ENCODE assay signal across 26 cellular contexts in genomic region chr1:110113551-110113950, GRCh38. TPM values are rescaled to one million over a fixed set of nuclear protein-coding genes. Genes with fewer than 3 reads are reported as not detected.
DNase-seq lines count a peak whose midpoint lies in the region; ATAC-seq, FAIRE-seq and TF ChIP-seq lines count a peak whose summit lies in the region.
"Had no signal": no experiment of that assay in that cellular context is flagged by ENCODE, and none has a peak within 500 bp of the region (broad histone marks: within the 10 kb centered on the region; RNA-seq: fewer than 3 reads in every experiment).

No MANE protein-coding gene starts in this region.

- no peaks in the 10 kb centered on the region for H3F3A ChIP-seq in MM.1S (ENCODE audit: insufficient read depth, low read length)

- no peak overlapping the region for H2BK120ac ChIP-seq in IMR-90 (ENCODE audit: low read depth, low read length)
- no peak overlapping the region for H2BK120ac ChIP-seq in H1 (replicated peaks; ENCODE audit: low read depth, low read length)

- TF ChIP-seq RAD21 in IMR-90 (IDR thresholded peaks at IDR 0.05; ENCODE audit: low read length) (no peak), H1 (IDR thresholded peaks at IDR 0.05 in 1 of 2, conservative IDR thresholded peaks at IDR 0.05 in 1 of 2; ENCODE audit: low read depth in 2 of 2, low read length in 2 of 2) (no peak)

- H4K20me1 ChIP-seq in mammary epithelial cell (ENCODE audit: insufficient read depth, low read length) (no peaks in the 10 kb centered on the region), IMR-90 (ENCODE audit: insufficient read depth, low read length) (no peaks in the 10 kb centered on the region), H1 (replicated peaks in 1 of 2; ENCODE audit: control insufficient read depth in 1 of 2, insufficient read depth in 2 of 2, low read length in 2 of 2) (no peaks in the 10 kb centered on the region), MM.1S (ENCODE audit: insufficient read depth, low read length) (no peaks in the 10 kb centered on the region)
- H4K20me1 ChIP-seq: BLaER1 treated with 17β-estradiol and CSF1 and Interleukin-3, amounts not matched to agents 10 nM and 100 nM had no signal

- no peak overlapping the region for H4K91ac ChIP-seq in IMR-90 (ENCODE audit: insufficient read depth, low read depth, low read length)
- H4K91ac ChIP-seq in H1 (replicated peaks; ENCODE audit: insufficient read length, low read length), result no peak overlapping the region

- no peak overlapping the region for H2BK12ac ChIP-seq in H1 (ENCODE audit: low read depth, low read length)

- H3K36me3 Mint-ChIP-seq in stimulated activated effector memory CD8-positive, alpha-beta T cell treated with anti-CD3 and anti-CD28 coated beads, Interleukin-12 subunit alpha, Interleukin-12 subunit beta, amount 100 ng/mL, for 72 hours, result no peaks in the 10 kb centered on the region
- peaks cover 10% of the 10 kb centered on the region for H3K36me3 Mint-ChIP-seq in mesothelial cell of epicardium
- H3K36me3 Mint-ChIP-seq: IgD-negative memory B cell had no signal

- H2AK9ac ChIP-seq in IMR-90 (replicated peaks; ENCODE audit: low read depth, low read length, poor library complexity), result peak overlapping the region; percentile 65

- H3K4me2 ChIP-seq in mammary epithelial cell (ENCODE audit: insufficient read depth, low read depth, low read length) (no peak overlapping the region), IMR-90 (ENCODE audit: low read depth, low read length) (no peak overlapping the region), H1 (ENCODE audit: insufficient read depth in 1 of 2, low read depth in 2 of 2, low read length in 2 of 2) (no peak overlapping the region), MM.1S (ENCODE audit: low read depth, low read length) (no peak overlapping the region)
- H3K4me2 ChIP-seq: A549; BLaER1 treated with 17β-estradiol and CSF1 and Interleukin-3, amounts not matched to agents 10 nM and 100 nM; KMS-11 had no signal

- H4K5ac ChIP-seq in IMR-90 (ENCODE audit: low read depth, low read length), result no peak overlapping the region
- H4K5ac ChIP-seq in H1 (ENCODE audit: insufficient read length, low read depth, low read length), result no peak overlapping the region

- 41% methylated on average over 5 of the region's 5 CpGs for WGBS in mammary epithelial cell (ENCODE audit: low coverage, missing lambda C conversion rate)
- no CpG with 5 or more reads among the region's 5 CpGs for WGBS in IMR-90 (ENCODE audit: extremely low coverage in 2 of 2, insufficient read length in 1 of 2), 2 experiments
- WGBS in H1 (ENCODE audit: extremely low coverage in 1 of 2, insufficient coverage in 1 of 2, insufficient read length in 1 of 2, insufficient replicate concordance in 2 of 2, low coverage in 1 of 2, low lambda C conversion rate in 2 of 2, missing lambda C conversion rate in 1 of 2), 2 experiments, result 76% methylated on average over 5 of the region's 5 CpGs; no CpG with 5 or more reads in 1 of the 2 experiments

- peaks cover 10% of the 10 kb centered on the region for H3K27me3 ChIP-seq in mammary epithelial cell (ENCODE audit: insufficient read depth, low read length)
- H3K27me3 ChIP-seq in breast epithelium, result no peaks in the 10 kb centered on the region
- peaks cover 71% of the 10 kb centered on the region for H3K27me3 ChIP-seq in IMR-90 (ENCODE audit: control insufficient read depth, insufficient read depth, low read length)
- no peaks in the 10 kb centered on the region; a peak in 1 of 7 replicates for H3K27me3 ChIP-seq in H1 (replicated peaks in 1 of 4; ENCODE audit: control insufficient read depth in 3 of 4, extremely low read depth in 1 of 4, insufficient read depth in 3 of 4, low read length in 3 of 4)
- H3K27me3 ChIP-seq in MM.1S (replicated peaks; ENCODE audit: insufficient read depth, low read length), result no peaks in the 10 kb centered on the region

- H3K9me3 ChIP-seq in mammary epithelial cell (replicated peaks; ENCODE audit: insufficient read depth, low read length) (no peaks in the 10 kb centered on the region), breast epithelium (no peaks in the 10 kb centered on the region), IMR-90 (ENCODE audit: control insufficient read depth, insufficient read depth, low read length) (no peaks in the 10 kb centered on the region), H1 (ENCODE audit: insufficient read depth in 2 of 2, low read depth in 1 of 2, low read length in 1 of 2) (no peaks in the 10 kb centered on the region), MM.1S (replicated peaks; ENCODE audit: insufficient read depth, low read length) (no peaks in the 10 kb centered on the region)
- H3K9me3 ChIP-seq: A549; BLaER1 treated with 17β-estradiol and CSF1 and Interleukin-3, amounts not matched to agents 10 nM and 100 nM; SJCRH30 had no signal

- H3K79me1 ChIP-seq in IMR-90 (ENCODE audit: low read depth in 1 of 2, low read length in 2 of 2), result no peaks in the 10 kb centered on the region
- H3K79me1 ChIP-seq in H1 (ENCODE audit: low read depth, low read length), result no peaks in the 10 kb centered on the region

- H3K36me3 ChIP-seq in mammary epithelial cell (ENCODE audit: insufficient read depth, low read length) (no peaks in the 10 kb centered on the region), breast epithelium (no peaks in the 10 kb centered on the region), IMR-90 (ENCODE audit: control insufficient read depth, insufficient read depth, low read length) (no peaks in the 10 kb centered on the region), H1 (ENCODE audit: control insufficient read depth in 2 of 4, insufficient read depth in 4 of 4, low read length in 3 of 4) (no peaks in the 10 kb centered on the region), MM.1S (replicated peaks; ENCODE audit: insufficient read depth, low read length) (no peaks in the 10 kb centered on the region)
- H3K36me3 ChIP-seq: BLaER1 treated with 17β-estradiol and CSF1 and Interleukin-3, amounts not matched to agents 10 nM and 100 nM; SJCRH30 had no signal

- peak overlapping the region; percentile 56 for H3K27ac Mint-ChIP-seq in stimulated activated effector memory CD8-positive, alpha-beta T cell treated with anti-CD3 and anti-CD28 coated beads, Interleukin-12 subunit alpha, Interleukin-12 subunit beta, amount 100 ng/mL, for 72 hours
- H3K27ac Mint-ChIP-seq in mesothelial cell of epicardium, result no peak overlapping the region
- H3K27ac Mint-ChIP-seq: CD4-positive, alpha-beta T cell; HFFc6; IgD-negative memory B cell had no signal

- no peak overlapping the region for H2AK5ac ChIP-seq in IMR-90 (ENCODE audit: low read depth, low read length)
- H2AK5ac ChIP-seq in H1 (ENCODE audit: low read depth, low read length), result 0 out of 2 replicates have a peak overlapping the region, but pooled peaks have one; percentile 39

- H3K56ac ChIP-seq in IMR-90 (ENCODE audit: extremely low read depth, insufficient read depth, low read length) (no peak overlapping the region), H1 (replicated peaks; ENCODE audit: insufficient read length, low read depth, low read length) (no peak overlapping the region)

- H2BK5ac ChIP-seq in IMR-90 (ENCODE audit: low read depth, low read length, poor library complexity, severe bottlenecking) (no peak overlapping the region), H1 (ENCODE audit: low read depth, low read length) (no peak overlapping the region)

- no peaks in the 10 kb centered on the region for H3K4me1 Mint-ChIP-seq in stimulated activated effector memory CD8-positive, alpha-beta T cell treated with anti-CD3 and anti-CD28 coated beads, Interleukin-12 subunit alpha, Interleukin-12 subunit beta, amount 100 ng/mL, for 72 hours
- peaks cover 27% of the 10 kb centered on the region for H3K4me1 Mint-ChIP-seq in mesothelial cell of epicardium
- H3K4me1 Mint-ChIP-seq: IgD-negative memory B cell had no signal

- H3K9me1 ChIP-seq in IMR-90 (ENCODE audit: insufficient read depth, low read length), result no peaks in the 10 kb centered on the region

- H3K9ac ChIP-seq in mammary epithelial cell (ENCODE audit: insufficient read depth, low read length) (no peak overlapping the region), IMR-90 (ENCODE audit: low read depth, low read length) (no peak overlapping the region), H1 (replicated peaks in 1 of 4; ENCODE audit: extremely low read depth in 1 of 4, low read depth in 3 of 4, low read length in 3 of 4) (no peak overlapping the region), MM.1S (ENCODE audit: low read length) (no peak overlapping the region)
- H3K9ac ChIP-seq: BLaER1 treated with 17β-estradiol and CSF1 and Interleukin-3, amounts not matched to agents 10 nM and 100 nM; GM23248; KMS-11 had no signal

- H3K18ac ChIP-seq in IMR-90 (ENCODE audit: low read depth, low read length), result no peak overlapping the region
- no peak overlapping the region for H3K18ac ChIP-seq in H1 (ENCODE audit: extremely low read depth, low read length)

- intact Hi-C loops in mammary epithelial cell (cut with micrococcal nuclease), result no loop called here
- intact Hi-C loops in breast epithelium (cut with DNase I; ENCODE audit: low total_unique reads), result no loop called here
- intact Hi-C loops in IMR-90 (cut with micrococcal nuclease), result no loop called here

- FAIRE-seq in H1 (lab: Jason Lieb, UNC), result no peak
- FAIRE-seq: A549, G401.6, RCC 7860 had no signal

- H3K27me3 Mint-ChIP-seq in mesothelial cell of epicardium (ENCODE audit: low read depth), result no peaks in the 10 kb centered on the region

- H2AFZ ChIP-seq in mammary epithelial cell (ENCODE audit: low read depth, low read length) (no peak overlapping the region), IMR-90 (replicated peaks; ENCODE audit: low read length, poor library complexity) (no peak overlapping the region), H1 (ENCODE audit: low read length) (no peak overlapping the region), MM.1S (ENCODE audit: low read length) (no peak overlapping the region)
- H2AFZ ChIP-seq: GM23248 had no signal

- no peaks in the 10 kb centered on the region for H3K9me3 Mint-ChIP-seq in stimulated activated effector memory CD8-positive, alpha-beta T cell treated with anti-CD3 and anti-CD28 coated beads, Interleukin-12 subunit alpha, Interleukin-12 subunit beta, amount 100 ng/mL, for 72 hours
- no peaks in the 10 kb centered on the region for H3K9me3 Mint-ChIP-seq in mesothelial cell of epicardium
- H3K9me3 Mint-ChIP-seq: CD4-positive, alpha-beta T cell; H9; HFFc6; IgD-negative memory B cell had no signal

- H4K8ac ChIP-seq in IMR-90 (ENCODE audit: low read depth in 2 of 2, low read length in 2 of 2), result no peak overlapping the region
- H4K8ac ChIP-seq in H1 (ENCODE audit: extremely low read depth, insufficient read depth, low read length), result no peak overlapping the region; the same call in 1 of the 2 replicates

- H3K4me3 ChIP-seq in mammary epithelial cell (replicated peaks in 1 of 3; ENCODE audit: insufficient read depth in 1 of 3, low read depth in 2 of 3, low read length in 3 of 3), result no peak overlapping the region
- H3K4me3 ChIP-seq in breast epithelium, result no peak overlapping the region
- H3K4me3 ChIP-seq in IMR-90 (ENCODE audit: insufficient read depth, low read depth, low read length), result no peak overlapping the region
- no peak overlapping the region for H3K4me3 ChIP-seq in H1 (ENCODE audit: extremely low read depth in 1 of 4, insufficient read depth in 2 of 4, low read depth in 3 of 4, low read length in 4 of 4)
- H3K4me3 ChIP-seq in MM.1S (ENCODE audit: low read length), result no peak overlapping the region
- H3K4me3 ChIP-seq: A549; BLaER1 treated with 17β-estradiol and CSF1 and Interleukin-3, amounts not matched to agents 10 nM and 100 nM; GM23248; SJCRH30 had no signal

- no peak overlapping the region for H3K4me3 Mint-ChIP-seq in stimulated activated effector memory CD8-positive, alpha-beta T cell treated with anti-CD3 and anti-CD28 coated beads, Interleukin-12 subunit alpha, Interleukin-12 subunit beta, amount 100 ng/mL, for 72 hours
- H3K4me3 Mint-ChIP-seq in mesothelial cell of epicardium, result no peak overlapping the region
- H3K4me3 Mint-ChIP-seq: CD4-positive, alpha-beta T cell; H9; HFFc6; IgD-negative memory B cell had no signal

- in situ Hi-C loops in mammary epithelial cell (cut with MboI; ENCODE audit: low sequenced_read_pairs in 2 of 2) (no loop called here), IMR-90 (cut with MboI; ENCODE audit: low sequenced_read_pairs) (no loop called here)

- TF ChIP-seq CTCF in mammary epithelial cell (conservative IDR thresholded peaks at IDR 0.05 in 1 of 2, IDR thresholded peaks at IDR 0.05 in 1 of 2; ENCODE audit: extremely low read depth in 1 of 2, insufficient read depth in 1 of 2, low read depth in 1 of 2, low read length in 2 of 2), result no peak
- TF ChIP-seq CTCF in breast epithelium (IDR thresholded peaks at IDR 0.05), result no peak
- TF ChIP-seq CTCF in IMR-90 (conservative IDR thresholded peaks at IDR 0.05; ENCODE audit: low read depth, low read length), result no peak
- TF ChIP-seq CTCF in H1 (IDR thresholded peaks at IDR 0.05; ENCODE audit: control extremely low read depth in 1 of 3, insufficient read depth in 1 of 3, low read depth in 1 of 3, low read length in 3 of 3), result no peak
- TF ChIP-seq CTCF in MM.1S (IDR thresholded peaks at IDR 0.05; ENCODE audit: low read length), result no peak
- no peak for TF ChIP-seq CTCF in mesothelial cell of epicardium (IDR thresholded peaks at IDR 0.05; ENCODE audit: unreplicated experiment)

- H3K27ac ChIP-seq in mammary epithelial cell (ENCODE audit: insufficient read depth, low read depth, low read length) (no peak overlapping the region), breast epithelium (no peak overlapping the region), IMR-90 (ENCODE audit: insufficient read depth, low read length) (no peak overlapping the region), H1 (ENCODE audit: low read depth, low read length) (no peak overlapping the region), MM.1S (ENCODE audit: low read length) (no peak overlapping the region)
- H3K27ac ChIP-seq: A549; BLaER1 treated with 17β-estradiol and CSF1 and Interleukin-3, amounts not matched to agents 10 nM and 100 nM; GM23248; KMS-11; SJCRH30 had no signal

- H3K79me2 ChIP-seq in mammary epithelial cell (ENCODE audit: insufficient read depth, low read length) (no peaks in the 10 kb centered on the region), H1 (ENCODE audit: control insufficient read depth in 1 of 2, insufficient read depth in 2 of 2, low read length in 2 of 2) (no peaks in the 10 kb centered on the region), MM.1S (ENCODE audit: low read length) (no peaks in the 10 kb centered on the region)

- ATAC-seq in IMR-90 (ENCODE audit: low read depth), result no peak
- peak; percentile 9 for ATAC-seq in stimulated activated effector memory CD8-positive, alpha-beta T cell treated with anti-CD3 and anti-CD28 coated beads, Interleukin-12 subunit alpha, Interleukin-12 subunit beta, amount 100 ng/mL, for 72 hours
- ATAC-seq: A549, SK-N-SH treated with all-trans-retinoic acid at 6 μM for 48 hours had no signal

- no peaks in the 10 kb centered on the region for H3K23me2 ChIP-seq in H1 (ENCODE audit: low read depth, low read length)

- BruUV-seq in mammary epithelial cell (replicated peaks; lab: Mats Ljungman, UMichigan) (no TSS peak), IMR-90 (replicated peaks; lab: Mats Ljungman, UMichigan) (no TSS peak)

- POLR2A ChIA-PET in IMR-90 (lab: Charles Lee; ENCODE audit: unreplicated experiment) (no interaction called here), H1 (lab: Charles Lee; ENCODE audit: partially characterized antibody) (interaction anchor here (0.7 to 1.2 kb wide), 3 partner anchors 11 to 55 kb away, joined by 3 to 4 read pairs (median 3); no protein-coding TSS in a partner anchor)

- CTCF ChIA-PET in mammary epithelial cell (lab: Charles Lee; ENCODE audit: low non-redundant PET), result no interaction called here
- CTCF ChIA-PET in IMR-90 (lab: Yijun Ruan, JAX), result no interaction called here
- CTCF ChIA-PET in H1 (lab: Charles Lee; ENCODE audit: partially characterized antibody), result interaction anchor here (0.6 to 27.0 kb wide), 10 partner anchors 9 to 382 kb away, joined by 3 to 845 read pairs (median 8); no protein-coding TSS in a partner anchor

- TF ChIP-seq POLR2A in breast epithelium (IDR thresholded peaks at IDR 0.05) (no peak), IMR-90 (IDR thresholded peaks at IDR 0.05; ENCODE audit: low read depth, low read length) (no peak), H1 (IDR thresholded peaks at IDR 0.05; ENCODE audit: control extremely low read depth in 1 of 2, low read depth in 2 of 2, low read length in 2 of 2) (no peak)

- H3K4ac ChIP-seq in IMR-90 (ENCODE audit: low read depth, low read length), result no peak overlapping the region
- no peak overlapping the region for H3K4ac ChIP-seq in H1 (replicated peaks; ENCODE audit: insufficient read length, low read depth, low read length)

- H2BK20ac ChIP-seq in IMR-90 (ENCODE audit: low read depth, low read length) (no peak overlapping the region), H1 (ENCODE audit: low read length) (no peak overlapping the region)

- H3K4me1 ChIP-seq in mammary epithelial cell (ENCODE audit: insufficient read depth, low read length) (no peaks in the 10 kb centered on the region), breast epithelium (no peaks in the 10 kb centered on the region), IMR-90 (ENCODE audit: control insufficient read depth, insufficient read depth, low read length) (no peaks in the 10 kb centered on the region), H1 (replicated peaks in 1 of 4; ENCODE audit: control insufficient read depth in 3 of 4, insufficient read depth in 4 of 4, low read length in 3 of 4) (no peaks in the 10 kb centered on the region; a peak in 1 of 7 replicates), MM.1S (ENCODE audit: low read length) (no peaks in the 10 kb centered on the region)
- H3K4me1 ChIP-seq: A549, SJCRH30 had no signal

- TF ChIP-seq EP300 in H1 (IDR thresholded peaks at IDR 0.05; ENCODE audit: borderline replicate concordance in 1 of 2, low read depth in 2 of 2, low read length in 2 of 2), result no peak

- H3K23ac ChIP-seq in IMR-90 (ENCODE audit: low read depth, low read length), result no peak overlapping the region
- no peak overlapping the region for H3K23ac ChIP-seq in H1 (ENCODE audit: insufficient read length)

- H2BK15ac ChIP-seq in IMR-90 (ENCODE audit: low read depth, low read length), result no peak overlapping the region
- no peak overlapping the region for H2BK15ac ChIP-seq in H1 (ENCODE audit: low read length)

- DNase-seq in mammary epithelial cell, result peak; percentile 24
- DNase-seq in breast epithelium (ENCODE audit: low spot score in 2 of 2), result no peak
- DNase-seq in IMR-90, result no peak
- DNase-seq in H1 (ENCODE audit: low read depth in 1 of 2, low spot score in 2 of 2), result no peak
- no peak for DNase-seq in stimulated activated effector memory CD8-positive, alpha-beta T cell treated with anti-CD3 and anti-CD28 coated beads, Interleukin-12 subunit alpha, Interleukin-12 subunit beta, amount 100 ng/mL, for 72 hours (ENCODE audit: low spot score in 2 of 2)
- DNase-seq in MM.1S, result no peak
- DNase-seq in mesothelial cell of epicardium (ENCODE audit: low spot score in 2 of 2, unreplicated experiment in 2 of 2), result no peak
- DNase-seq: AML-193; CD4-positive, alpha-beta T cell; DMS53; GM23248; H9; HFFc6; NCI-H1092; NCI-H1417 treated with DMSO at 0.1 percent for 48 hours; NCI-H1694 treated with DMSO at 0.1 percent for 48 hours; NCI-H2081; SJCRH30 had no signal

- H3K14ac ChIP-seq in IMR-90 (replicated peaks; ENCODE audit: low read depth, low read length) (no peak overlapping the region), H1 (ENCODE audit: insufficient read length) (no peak overlapping the region)

- no peaks in the 10 kb centered on the region for H3K9me2 ChIP-seq in MM.1S (replicated peaks; ENCODE audit: insufficient read depth, low read length)

- dilution Hi-C loops in mammary epithelial cell (cut with HindIII; ENCODE audit: low sequenced_read_pairs), result no loop called here
- dilution Hi-C loops in IMR-90 (cut with HindIII; ENCODE audit: low sequenced_read_pairs, unreplicated experiment), result no loop called here

RNA-seq across cellular contexts. Expression of gene UBL4B, which starts 1.3 kb away (rescaled TPM):
- total RNA-seq in mammary epithelial cell (not detected), breast epithelium (1 to 10 TPM in 1 of 3 donors, under 1 TPM in 2; 0.29 to 1.6 (median 0.96) TPM), IMR-90 (2012; rRNA removed) (not detected in 2 replicates), mesothelial cell of epicardium (10.2 to 11.7 TPM (median 10.7 TPM) in 3 replicates)
- polyA plus RNA-seq in mammary epithelial cell (not detected), IMR-90 (2012; rRNA removed) (not detected in 2 replicates), H1 (2011; rRNA removed) (0.06 and 0.11 TPM in 2 replicates)
- polyA minus RNA-seq in mammary epithelial cell, result not detected
- not detected in 2 replicates for polyA plus RNA-seq in IMR-90 (2012; cell fraction: cytosol; rRNA removed)
- 0.05 TPM in 1 of 2 replicates, not detected in the other for polyA plus RNA-seq in IMR-90 (2012; cell fraction: nucleus; rRNA removed; ENCODE audit: low replicate concordance)
- not detected in 2 replicates for total RNA-seq in H1 (2021; fragmentation: NEBNext Ultra II Directional; extraction: Animal tissue kit (Norgen Biotek cat#: 25700))
- 0.14 TPM for polyA plus RNA-seq in H1 (2011; cell fraction: cytosol; rRNA removed)
- 0.14 TPM for polyA plus RNA-seq in H1 (2011; cell fraction: nucleus; rRNA removed)
- polyA plus RNA-seq in H1 (2012, experiment 1 of 2), result not detected in 4 replicates
- polyA plus RNA-seq in H1 (2012, experiment 2 of 2), result not detected
- not detected for polyA plus RNA-seq in H1 (2013, experiment 1 of 2)
- polyA plus RNA-seq in H1 (2013, experiment 2 of 2), result not detected
- polyA minus RNA-seq in H1 (2011; rRNA and poly(A)+ RNA removed), result not detected in 2 replicates
- not detected for polyA minus RNA-seq in H1 (2011; cell fraction: cytosol; rRNA and poly(A)+ RNA removed)
- not detected for polyA minus RNA-seq in H1 (2011; cell fraction: nucleus; rRNA and poly(A)+ RNA removed)
- total RNA-seq: CD4-positive, alpha-beta T cell; GM23248; H9; OCI-LY7; SJCRH30 had no signal
- polyA plus RNA-seq: A549, GM23248, IgD-negative memory B cell had no signal

RNA-seq across cellular contexts. Expression of gene SLC6A17, which starts 36.7 kb away (rescaled TPM):
- under 1 TPM; under 0.01 to 0.52 TPM for total RNA-seq in mammary epithelial cell
- 0.09 TPM for polyA plus RNA-seq in mammary epithelial cell
- not detected for polyA minus RNA-seq in mammary epithelial cell
- total RNA-seq in breast epithelium, result under 1 TPM; under 0.01 to 0.29 (median under 0.01) TPM
- 0.54 and 0.83 TPM in 2 replicates for total RNA-seq in IMR-90 (2012; rRNA removed)
- polyA plus RNA-seq in IMR-90 (2012; rRNA removed), result 0.82 and 1.8 TPM in 2 replicates
- 0.38 and 0.54 TPM in 2 replicates for polyA plus RNA-seq in IMR-90 (2012; cell fraction: cytosol; rRNA removed)
- 0.87 and 2.2 TPM in 2 replicates for polyA plus RNA-seq in IMR-90 (2012; cell fraction: nucleus; rRNA removed; ENCODE audit: low replicate concordance)
- total RNA-seq in H1 (2021; fragmentation: NEBNext Ultra II Directional; extraction: Animal tissue kit (Norgen Biotek cat#: 25700)), result 0.28 and 0.29 TPM in 2 replicates
- polyA plus RNA-seq in H1 (2011; rRNA removed), result 0.08 and 0.15 TPM in 2 replicates
- 0.10 TPM for polyA plus RNA-seq in H1 (2011; cell fraction: cytosol; rRNA removed)
- 1.3 TPM for polyA plus RNA-seq in H1 (2011; cell fraction: nucleus; rRNA removed)
- polyA plus RNA-seq in H1 (2012, experiment 1 of 2), result 0.24 to 0.34 TPM (median 0.26 TPM) in 4 replicates
- 0.63 TPM for polyA plus RNA-seq in H1 (2012, experiment 2 of 2)
- 0.16 TPM for polyA plus RNA-seq in H1 (2013, experiment 1 of 2)
- polyA plus RNA-seq in H1 (2013, experiment 2 of 2), result 0.17 TPM
- polyA minus RNA-seq in H1 (2011; rRNA and poly(A)+ RNA removed), result 0.16 and 1.2 TPM in 2 replicates
- polyA minus RNA-seq in H1 (2011; cell fraction: cytosol; rRNA and poly(A)+ RNA removed), result 0.88 TPM
- 1.6 TPM for polyA minus RNA-seq in H1 (2011; cell fraction: nucleus; rRNA and poly(A)+ RNA removed)
- total RNA-seq in mesothelial cell of epicardium, result 1.4 to 1.6 TPM (median 1.6 TPM) in 3 replicates
- total RNA-seq: CD4-positive, alpha-beta T cell; OCI-LY7; SJCRH30 had no signal
- polyA plus RNA-seq: IgD-negative memory B cell had no signal

RNA-seq across cellular contexts. Expression of gene ALX3, which starts 43.1 kb away (rescaled TPM):
- total RNA-seq in mammary epithelial cell (not detected), breast epithelium (under 1 TPM; 0.44 to 0.80 (median 0.66) TPM), IMR-90 (2012; rRNA removed) (not detected in 2 replicates), mesothelial cell of epicardium (127 to 136 TPM (median 132 TPM) in 3 replicates)
- polyA plus RNA-seq in mammary epithelial cell (not detected), IMR-90 (2012; rRNA removed) (not detected in 2 replicates), H1 (2011; rRNA removed) (0.06 and 0.20 TPM in 2 replicates)
- not detected for polyA minus RNA-seq in mammary epithelial cell
- polyA plus RNA-seq in IMR-90 (2012; cell fraction: cytosol; rRNA removed), result not detected in 2 replicates
- polyA plus RNA-seq in IMR-90 (2012; cell fraction: nucleus; rRNA removed; ENCODE audit: low replicate concordance), result not detected in 2 replicates
- not detected in 2 replicates for total RNA-seq in H1 (2021; fragmentation: NEBNext Ultra II Directional; extraction: Animal tissue kit (Norgen Biotek cat#: 25700))
- 0.05 TPM for polyA plus RNA-seq in H1 (2011; cell fraction: cytosol; rRNA removed)
- not detected for polyA plus RNA-seq in H1 (2011; cell fraction: nucleus; rRNA removed)
- 0.10 to 0.12 TPM in 2 of 4 replicates, not detected in the others for polyA plus RNA-seq in H1 (2012, experiment 1 of 2)
- not detected for polyA plus RNA-seq in H1 (2012, experiment 2 of 2)
- polyA plus RNA-seq in H1 (2013, experiment 1 of 2), result 0.02 TPM
- 0.07 TPM for polyA plus RNA-seq in H1 (2013, experiment 2 of 2)
- polyA minus RNA-seq in H1 (2011; rRNA and poly(A)+ RNA removed), result not detected in 2 replicates
- polyA minus RNA-seq in H1 (2011; cell fraction: cytosol; rRNA and poly(A)+ RNA removed), result not detected
- polyA minus RNA-seq in H1 (2011; cell fraction: nucleus; rRNA and poly(A)+ RNA removed), result not detected
- total RNA-seq: CD4-positive, alpha-beta T cell; GM23248; H9; OCI-LY7; SJCRH30 had no signal
- polyA plus RNA-seq: A549, GM23248, IgD-negative memory B cell had no signal

Comparison
In these comparisons a context has a peak if more than half of its experiments do, and no peak if none do; other contexts are left out.
1. RNA of gene ALX3, which starts 43.1 kb away (total RNA-seq): 127 to 136 TPM in mesothelial cell of epicardium; 0.44 to 0.80 TPM in breast epithelium, not detected in H1, not detected in mammary epithelial cell and not detected in IMR-90; every median in the first group is over 10 times any median in the second.